In the genomic region with DNA sequence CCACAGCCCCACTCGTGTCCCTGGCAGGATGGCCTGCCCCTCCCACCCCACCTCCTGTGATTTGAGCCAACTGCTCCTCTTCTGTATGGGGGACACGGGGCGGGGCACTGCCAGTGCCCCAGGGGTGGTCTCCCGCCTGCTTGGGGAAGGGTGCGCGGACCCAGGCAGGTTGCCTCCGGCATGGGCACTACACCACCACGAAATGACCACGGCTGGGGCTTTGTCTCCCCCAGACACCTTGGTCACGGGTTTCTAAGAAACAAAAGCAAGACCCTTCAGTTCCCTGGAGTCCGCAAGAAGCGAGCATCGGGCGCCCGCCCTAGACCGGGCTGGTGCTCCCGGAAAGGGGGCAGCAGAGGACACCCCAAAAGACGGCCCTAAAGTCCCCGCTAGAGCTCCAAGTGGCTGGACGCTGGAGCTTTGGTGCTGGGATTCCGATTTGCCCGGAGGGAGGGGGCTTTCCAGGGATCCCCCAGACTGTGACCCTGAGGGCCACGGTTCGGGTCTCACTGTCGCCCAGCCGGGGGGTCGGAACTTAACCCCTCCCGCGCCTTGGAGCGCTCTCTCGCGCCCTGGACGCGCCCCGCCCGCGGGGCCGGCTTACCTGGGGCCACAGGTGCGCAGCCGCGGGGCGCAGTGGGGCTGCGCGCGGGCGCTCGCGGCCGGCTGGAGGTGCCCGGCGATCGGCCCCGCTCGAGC, we compare ENCODE assay signal across 10 cellular contexts.
DNase-seq lines count a peak whose midpoint lies in the region; ATAC-seq and TF ChIP-seq lines count a peak whose summit lies in the region.
"Had no signal": no experiment of that assay in that cellular context is flagged by ENCODE, and none has a peak within 500 bp of the region (broad histone marks: within the 10 kb centered on the region; RNA-seq: fewer than 3 reads in every experiment).

No MANE protein-coding gene starts in this region.

- peak overlapping the region; percentile 71 for H3K4me2 ChIP-seq in fibroblast of lung (ENCODE audit: extremely low read depth, insufficient read depth, low read length)

- peak overlapping the region; percentile 66 for H3K9ac ChIP-seq in fibroblast of lung (ENCODE audit: insufficient read depth, low read length)

- peak overlapping the region; percentile 48 to 71 (median 57) for H3K4me3 ChIP-seq in fibroblast of lung (replicated peaks in 1 of 4; ENCODE audit: control extremely low read depth in 1 of 4, insufficient read depth in 1 of 4, low read depth in 3 of 4, low read length in 4 of 4)

- peaks cover 9% of the 10 kb centered on the region for H3K27me3 ChIP-seq in fibroblast of lung (ENCODE audit: control insufficient read depth, insufficient read depth, low read length)

- DNase-seq in Right ventricle myocardium superior (no peak), cardiac septum (ENCODE audit: low spot score) (no peak), fibroblast of lung (ENCODE audit: low read depth in 2 of 2) (no peak), nephron progenitor cell (peak; percentile 30), NOMO-1 treated with DMSO at 0.1 percent for 48 hours (lab: John Stamatoyannopoulos, UW; ENCODE audit: unreplicated experiment) (no peak), A172 (ENCODE audit: low spot score) (no peak)
- DNase-seq: activated T-cell treated with anti-CD3 and anti-CD28 coated beads for 4 hours had no signal

- TF ChIP-seq CTCF in fibroblast of lung (conservative IDR thresholded peaks at IDR 0.05 in 1 of 2, IDR thresholded peaks at IDR 0.05 in 1 of 2; ENCODE audit: low read depth in 1 of 2, low read length in 2 of 2) (no peak), nephron progenitor cell (IDR thresholded peaks at IDR 0.05) (no peak)

- H3K4me1 Mint-ChIP-seq in nephron progenitor cell = peaks cover 51% of the 10 kb centered on the region

- peak overlapping the region; percentile 87 for H3K4me3 Mint-ChIP-seq in nephron progenitor cell

- H3K9me3 ChIP-seq in fibroblast of lung (ENCODE audit: control insufficient read depth, insufficient read depth, low read depth, low read length) = no peaks in the 10 kb centered on the region

- peaks cover 23% of the 10 kb centered on the region for H3K27me3 Mint-ChIP-seq in nephron progenitor cell (ENCODE audit: low read depth, poor library complexity)

- no peak overlapping the region for H3K27ac ChIP-seq in fibroblast of lung (ENCODE audit: insufficient read depth, low read length)
- H3K27ac ChIP-seq: C4-2B had no signal

- no peaks in the 10 kb centered on the region for H3K36me3 Mint-ChIP-seq in nephron progenitor cell (ENCODE audit: low read depth)

- H3K9me3 Mint-ChIP-seq in nephron progenitor cell = no peaks in the 10 kb centered on the region

- peaks cover 14% of the 10 kb centered on the region for H3K4me1 ChIP-seq in fibroblast of lung (ENCODE audit: control insufficient read depth, extremely low read depth, insufficient read depth, low read length)

- no peaks in the 10 kb centered on the region for H4K20me1 ChIP-seq in fibroblast of lung (ENCODE audit: control insufficient read depth, extremely low read depth, insufficient read depth, low read length)

- no peak overlapping the region for H3K27ac Mint-ChIP-seq in nephron progenitor cell

- H3K36me3 ChIP-seq in fibroblast of lung (ENCODE audit: control insufficient read depth, insufficient read depth, low read length) = no peaks in the 10 kb centered on the region

- peak overlapping the region; percentile 14 for H2AFZ ChIP-seq in fibroblast of lung (ENCODE audit: low read length)

- H3K79me2 ChIP-seq in fibroblast of lung (ENCODE audit: control insufficient read depth, insufficient read depth, low read length) = no peaks in the 10 kb centered on the region

- peak; percentile 16 for ATAC-seq in Right ventricle myocardium superior (ENCODE audit: poor library complexity)
- no peak for ATAC-seq in HG03045 (IDR thresholded peaks at IDR 0.05; ENCODE audit: unreplicated experiment)
- ATAC-seq in HG02852 (IDR thresholded peaks at IDR 0.05; ENCODE audit: unreplicated experiment) = no peak

- intact Hi-C loops in Right ventricle myocardium superior (cut with DNase I) = no loop called here
- intact Hi-C loops in cardiac septum (cut with DNase I) = no loop called here
